ENCODE assay signal across 8 cellular contexts in the genomic region with DNA sequence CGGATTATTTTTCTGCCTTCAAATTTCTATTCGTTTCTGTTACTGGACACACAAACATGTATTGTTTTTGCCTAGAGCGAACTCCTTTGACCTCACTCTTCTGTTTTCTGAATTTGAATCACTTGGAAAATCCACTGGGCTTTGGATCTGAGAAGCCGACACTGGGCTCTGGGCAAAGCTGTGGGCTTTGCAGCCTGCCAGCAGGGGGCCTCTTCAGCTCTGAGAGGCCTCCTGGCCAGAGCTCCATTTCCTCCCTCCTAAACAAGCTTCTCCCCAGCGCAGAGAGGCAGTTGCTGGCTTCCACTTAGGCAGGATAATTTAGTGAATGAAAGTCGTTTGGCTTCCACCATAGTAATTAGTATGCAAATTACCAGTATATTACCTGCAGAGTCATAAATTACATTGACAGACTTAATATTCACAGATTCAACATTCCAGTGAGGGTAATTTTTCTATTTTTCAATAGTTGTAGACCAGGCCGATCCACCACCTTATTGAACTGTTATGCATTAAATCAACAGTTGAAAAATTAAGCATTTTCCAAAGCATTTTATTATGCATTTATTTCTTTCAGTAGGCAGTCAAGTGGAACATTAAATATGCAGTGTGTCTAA.
DNase-seq lines count a peak whose midpoint lies in the region; ATAC-seq and TF ChIP-seq lines count a peak whose summit lies in the region.

No MANE protein-coding gene starts in this region.

- peak; percentile 73 for ATAC-seq in HG03064 (IDR thresholded peaks at IDR 0.05; ENCODE audit: low read depth, unreplicated experiment)
- ATAC-seq in lower lobe of right lung = peak; percentile 96 to 97
- no peak for ATAC-seq in GM18517 (IDR thresholded peaks at IDR 0.05; ENCODE audit: unreplicated experiment)

- intact Hi-C loops in lower lobe of right lung (cut with DNase I) = no loop called here

- H3K4me3 ChIP-seq in lower lobe of right lung = no peak overlapping the region

- H3K27ac ChIP-seq in lower lobe of right lung = no peak overlapping the region

- H3K36me3 ChIP-seq in lower lobe of right lung = no peaks in the 10 kb centered on the region

- H3K9me3 ChIP-seq in lower lobe of right lung = no peaks in the 10 kb centered on the region

- DNase-seq in GM03348 (ENCODE audit: low spot score) (peak; percentile 84), NCI-H446 treated with DMSO at 0.1 percent for 48 hours (lab: John Stamatoyannopoulos, UW) (peak; percentile 54), lower lobe of right lung (peak; percentile 81)
- peak; percentile 22 to 25 for DNase-seq in activated CD4-positive, alpha-beta T cell treated with anti-CD3 and anti-CD28 coated beads for 4 hours
- peak; percentile 10 for DNase-seq in effector CD4-positive, alpha-beta T cell
- DNase-seq in stimulated activated CD8-positive, alpha-beta memory T cell treated with anti-CD3 and anti-CD28 coated beads, Interleukin-2, amount 100 ng/mL, for 48 hours (ENCODE audit: low read depth in 2 of 2) = peak; percentile 25

- H3K4me1 ChIP-seq in lower lobe of right lung = no peaks in the 10 kb centered on the region

- peak; percentile 97 for TF ChIP-seq CTCF in lower lobe of right lung (IDR thresholded peaks at IDR 0.05)

- no peaks in the 10 kb centered on the region for H3K27me3 ChIP-seq in lower lobe of right lung (ENCODE audit: low read depth)

Comparison
In these comparisons a context has a peak if more than half of its experiments do, and no peak if none do; other contexts are left out.
1. DNase-seq: peak in every context shown above with its lines; median percentile 84 in GM03348; 81 in lower lobe of right lung; 54 in NCI-H446 treated with DMSO at 0.1 percent for 48 hours; 25 in stimulated activated CD8-positive, alpha-beta memory T cell treated with anti-CD3 and anti-CD28 coated beads, Interleukin-2, amount 100 ng/mL, for 48 hours; 24 in activated CD4-positive, alpha-beta T cell treated with anti-CD3 and anti-CD28 coated beads for 4 hours; 10 in effector CD4-positive, alpha-beta T cell.